Comparison of ENCODE assay signal across 7 cellular contexts in the genomic region with DNA sequence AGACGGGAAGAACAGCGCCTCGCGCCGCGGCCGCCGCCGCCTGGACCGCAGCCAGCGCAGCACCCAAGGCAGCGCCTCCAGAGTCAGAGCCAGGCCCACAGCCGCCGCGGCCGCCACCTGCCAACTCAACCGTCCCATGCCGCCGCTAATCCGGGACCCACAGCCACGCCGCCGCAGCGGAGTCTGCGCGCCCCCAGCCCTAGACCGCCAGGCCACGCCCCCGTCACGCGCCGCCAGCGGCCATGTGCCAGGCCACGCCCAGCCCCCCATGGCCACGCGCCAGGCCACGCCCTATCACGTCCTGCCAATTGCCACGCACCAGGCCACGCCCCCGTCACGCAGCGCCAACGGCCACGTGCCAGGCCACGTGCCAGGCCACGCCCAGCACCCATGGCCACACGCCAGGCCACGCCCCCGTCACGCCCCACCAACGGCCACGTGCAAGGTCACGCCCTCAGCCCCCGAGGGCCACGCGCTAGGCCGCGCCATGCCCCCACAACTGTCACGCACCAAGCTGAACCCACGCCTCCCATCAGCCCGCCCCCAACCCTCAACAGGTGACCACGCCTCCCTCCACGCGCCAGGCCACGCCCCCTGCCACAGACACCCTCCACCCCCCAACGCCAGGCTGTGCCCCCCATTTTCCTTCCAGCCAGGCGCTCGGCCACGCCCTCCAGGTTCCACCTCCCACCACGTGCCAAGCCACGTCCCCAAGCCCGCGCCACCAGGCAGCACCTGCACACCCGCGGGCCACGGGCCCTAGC. TPM values are rescaled to one million over a fixed set of nuclear protein-coding genes. Genes with fewer than 3 reads are reported as not detected.
DNase-seq lines count a peak whose midpoint lies in the region; ATAC-seq and TF ChIP-seq lines count a peak whose summit lies in the region.

A gene with protein sequence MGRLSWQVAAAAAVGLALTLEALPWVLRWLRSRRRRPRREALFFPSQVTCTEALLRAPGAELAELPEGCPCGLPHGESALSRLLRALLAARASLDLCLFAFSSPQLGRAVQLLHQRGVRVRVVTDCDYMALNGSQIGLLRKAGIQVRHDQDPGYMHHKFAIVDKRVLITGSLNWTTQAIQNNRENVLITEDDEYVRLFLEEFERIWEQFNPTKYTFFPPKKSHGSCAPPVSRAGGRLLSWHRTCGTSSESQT (minus strand): TSS at position 185 of the 764 bp plus-strand sequence. CDS start 47 bp downstream, at position 138.

- H3K27ac ChIP-seq in colonic mucosa, result peak within 1 kb of the TSS; percentile 62

- no peak for TF ChIP-seq CTCF in colonic mucosa (IDR thresholded peaks at IDR 0.05)

- H3K4me1 ChIP-seq in colonic mucosa, result no peaks in the 10 kb centered on the region

- H3K4me3 ChIP-seq in colonic mucosa, result peak within 1 kb of the TSS; percentile 44

- intact Hi-C loops in colonic mucosa (cut with DNase I), result no loop called here

- H3K9ac ChIP-seq in colonic mucosa (ENCODE audit: low read depth in 2 of 2, low read length in 2 of 2), result peak within 1 kb of the TSS; percentile 77 to 91

- H3K36me3 ChIP-seq in colonic mucosa, result no peaks in the 10 kb centered on the region

- no peaks in the 10 kb centered on the region for H3K27me3 ChIP-seq in colonic mucosa

- DNase-seq in NCI-H69 (lab: John Stamatoyannopoulos, UW), result peak; percentile 84
- peak; percentile 95 for DNase-seq in activated CD4-positive, alpha-beta T cell treated with anti-CD3 and anti-CD28 coated beads for 48 hours
- peak; percentile 90 for DNase-seq in colonic mucosa
- DNase-seq in midbrain (lab: John Stamatoyannopoulos, UW), result peak; percentile 42
- DNase-seq in stimulated activated CD8-positive, alpha-beta memory T cell treated with anti-CD3 and anti-CD28 coated beads, Interleukin-7, amount 100 ng/mL, for 24 hours (ENCODE audit: low read depth), result peak; percentile 81

- no peaks in the 10 kb centered on the region for H3K9me3 ChIP-seq in colonic mucosa

- ATAC-seq in GM18517 (IDR thresholded peaks at IDR 0.05; ENCODE audit: unreplicated experiment) (peak; percentile 52), HG03108 (IDR thresholded peaks at IDR 0.05; ENCODE audit: unreplicated experiment) (peak; percentile 47)

RNA-seq across cellular contexts. Expression of the gene that starts here (rescaled TPM):
- 1 to 10 TPM; 1.3 to 1.4 TPM for total RNA-seq in colonic mucosa

Comparison
In these comparisons a context has a peak if more than half of its experiments do, and no peak if none do; other contexts are left out.
1. Peak in every context shown above with its lines: DNase-seq, ATAC-seq, H3K4me3 ChIP-seq and H3K27ac ChIP-seq.
2. DNase-seq: peak in every context shown above with its lines; median percentile 95 in activated CD4-positive, alpha-beta T cell treated with anti-CD3 and anti-CD28 coated beads for 48 hours; 90 in colonic mucosa; 84 in NCI-H69; 81 in stimulated activated CD8-positive, alpha-beta memory T cell treated with anti-CD3 and anti-CD28 coated beads, Interleukin-7, amount 100 ng/mL, for 24 hours; 42 in midbrain.